In the genomic region with DNA sequence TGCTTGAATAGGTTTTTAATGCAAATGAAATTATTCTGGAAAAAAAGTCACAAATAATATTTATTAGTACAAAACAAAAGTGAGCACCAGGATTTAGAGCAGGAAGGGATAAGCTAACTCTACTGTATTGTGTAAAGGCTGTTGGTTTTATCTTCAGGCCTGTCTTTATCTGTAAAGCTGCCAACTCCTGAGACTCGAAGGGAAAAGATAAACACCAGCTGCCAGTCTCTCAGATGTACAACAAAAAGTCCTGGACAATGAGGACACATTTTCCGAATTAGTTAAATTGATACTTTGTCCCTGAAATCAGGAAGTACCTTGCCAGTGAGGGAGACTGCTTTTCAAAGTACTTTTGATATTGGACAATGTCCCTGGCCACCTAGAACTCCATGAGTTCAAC, we compare ENCODE assay signal across 16 cellular contexts. TPM values are rescaled to one million over a fixed set of nuclear protein-coding genes. Genes with fewer than 3 reads are reported as not detected.
A peak's percentile ranks its signal among the peaks of the same experiment; 100 is the strongest.
DNase-seq lines count a peak whose midpoint lies in the region; ATAC-seq, FAIRE-seq and TF ChIP-seq lines count a peak whose summit lies in the region.
"Had no signal": no experiment of that assay in that cellular context is flagged by ENCODE, and none has a peak within 500 bp of the region (broad histone marks: within the 10 kb centered on the region; RNA-seq: fewer than 3 reads in every experiment).

No MANE protein-coding gene starts in this region.

- peaks cover 28% of the 10 kb centered on the region for H3K4me1 Mint-ChIP-seq in activated naive CD8-positive, alpha-beta T cell (ENCODE audit: low read depth)
- H3K4me1 Mint-ChIP-seq in activated naive CD8-positive, alpha-beta T cell treated with anti-CD3 and anti-CD28 coated beads, Interleukin-2, amount 50 U/mL, for 24 hours = peaks cover 19% of the 10 kb centered on the region

- no peak overlapping the region for H3K4me3 Mint-ChIP-seq in activated naive CD8-positive, alpha-beta T cell
- no peak overlapping the region for H3K4me3 Mint-ChIP-seq in activated naive CD8-positive, alpha-beta T cell treated with anti-CD3 and anti-CD28 coated beads, Interleukin-2, amount 50 U/mL, for 24 hours
- H3K4me3 Mint-ChIP-seq: activated CD4-positive, alpha-beta memory T cell treated with anti-CD3 and anti-CD28 coated beads for 36 hours had no signal

- no peaks in the 10 kb centered on the region for H3K9me3 ChIP-seq in testis
- H3K9me3 ChIP-seq in OCI-LY7 (ENCODE audit: low read length) = no peaks in the 10 kb centered on the region
- no peaks in the 10 kb centered on the region for H3K9me3 ChIP-seq in kidney (ENCODE audit: control insufficient read depth in 1 of 2, low read length in 2 of 2)

- TF ChIP-seq POLR2A in testis (IDR thresholded peaks at IDR 0.05) = no peak

- TF ChIP-seq CTCF in fibroblast of the aortic adventitia (IDR thresholded peaks at IDR 0.05; ENCODE audit: insufficient read depth, low read length) = no peak
- TF ChIP-seq CTCF in testis (IDR thresholded peaks at IDR 0.05) = no peak
- no peak for TF ChIP-seq CTCF in OCI-LY7 (conservative IDR thresholded peaks at IDR 0.05; ENCODE audit: low read length)
- TF ChIP-seq CTCF in kidney (IDR thresholded peaks at IDR 0.05; ENCODE audit: borderline replicate concordance, extremely low read depth, insufficient read depth) = no peak

- CTCF ChIA-PET in OCI-LY7 (lab: Charles Lee; ENCODE audit: unreplicated experiment) = no interaction called here

- peak overlapping the region; percentile 11 for H3K27ac Mint-ChIP-seq in activated naive CD8-positive, alpha-beta T cell
- H3K27ac Mint-ChIP-seq in activated naive CD8-positive, alpha-beta T cell treated with anti-CD3 and anti-CD28 coated beads, Interleukin-2, amount 50 U/mL, for 24 hours = no peak overlapping the region
- H3K27ac Mint-ChIP-seq: activated CD4-positive, alpha-beta memory T cell treated with anti-CD3 and anti-CD28 coated beads for 36 hours had no signal

- intact Hi-C loops in testis (cut with DNase I; ENCODE audit: low total_unique reads) (no loop called here), OCI-LY7 (cut with micrococcal nuclease; ENCODE audit: unreplicated experiment) (no loop called here), kidney (cut with DNase I) (no loop called here)

- H3K27ac ChIP-seq in testis (peak overlapping the region in 1 of 2 donors; percentile 7), OCI-LY7 (ENCODE audit: low read depth, low read length, poor library complexity, severe bottlenecking) (no peak overlapping the region), kidney (ENCODE audit: low read depth in 2 of 2, low read length in 2 of 2) (no peak overlapping the region)
- H3K27ac ChIP-seq: KMS-11, RWPE1 had no signal

- peaks cover 14% of the 10 kb centered on the region for H3K36me3 Mint-ChIP-seq in activated naive CD8-positive, alpha-beta T cell
- peaks cover 16% of the 10 kb centered on the region for H3K36me3 Mint-ChIP-seq in activated naive CD8-positive, alpha-beta T cell treated with anti-CD3 and anti-CD28 coated beads, Interleukin-2, amount 50 U/mL, for 24 hours (ENCODE audit: low read depth)

- H3K79me2 ChIP-seq in OCI-LY7 (ENCODE audit: insufficient read depth, low read depth, low read length) = no peaks in the 10 kb centered on the region

- 25 to 33% methylated on average over 2 of the region's 2 CpGs for WGBS in testis, 2 donors

- H3K4me1 ChIP-seq in testis = no peaks in the 10 kb centered on the region
- no peaks in the 10 kb centered on the region for H3K4me1 ChIP-seq in OCI-LY7 (ENCODE audit: insufficient read depth, low read length, poor library complexity, severe bottlenecking)
- H3K4me1 ChIP-seq in kidney (ENCODE audit: control insufficient read depth in 1 of 2, insufficient read depth in 1 of 2, low read depth in 1 of 2, low read length in 2 of 2) = no peaks in the 10 kb centered on the region

- FAIRE-seq in kidney (lab: Jason Lieb, UNC) = no peak

- H3K4me2 ChIP-seq in OCI-LY7 (ENCODE audit: low read length) = no peak overlapping the region
- H3K4me2 ChIP-seq: KMS-11 had no signal

- H3K36me3 ChIP-seq in testis (ENCODE audit: low read depth, missing control alignments) = no peaks in the 10 kb centered on the region
- H3K36me3 ChIP-seq in OCI-LY7 (ENCODE audit: insufficient read depth, low read length) = no peaks in the 10 kb centered on the region
- peaks cover 2 to 4% of the 10 kb centered on the region in 2 donors for H3K36me3 ChIP-seq in kidney (ENCODE audit: control insufficient read depth in 1 of 2, insufficient read depth in 2 of 2, low read length in 2 of 2)

- no peaks in the 10 kb centered on the region for H3K9me2 ChIP-seq in OCI-LY7 (ENCODE audit: insufficient read depth, low read length)

- BruUV-seq in OCI-LY7 (replicated peaks; lab: Mats Ljungman, UMichigan) = no TSS peak

- H3K4me3 ChIP-seq in fibroblast of the aortic adventitia (ENCODE audit: low read depth, low read length) (no peak overlapping the region), testis (no peak overlapping the region), OCI-LY7 (ENCODE audit: low read depth, low read length, poor library complexity, severe bottlenecking) (no peak overlapping the region), kidney (ENCODE audit: low read length in 2 of 2) (no peak overlapping the region)

- no peak overlapping the region for H2AFZ ChIP-seq in OCI-LY7 (ENCODE audit: low read length)

- no peak overlapping the region for H3K9ac ChIP-seq in kidney (ENCODE audit: low read length in 2 of 2)
- H3K9ac ChIP-seq: KMS-11 had no signal

- no peak for ATAC-seq in activated naive CD8-positive, alpha-beta T cell treated with anti-CD3 and anti-CD28 coated beads, Interleukin-2, amount 50 U/mL, for 24 hours
- no peak for ATAC-seq in GM19351 (IDR thresholded peaks at IDR 0.05; ENCODE audit: unreplicated experiment)

- no peaks in the 10 kb centered on the region for H4K20me1 ChIP-seq in OCI-LY7 (ENCODE audit: insufficient read depth, low read length)

- POLR2A ChIA-PET in OCI-LY7 (lab: Charles Lee) = interaction anchor here (0.6 to 1.0 kb wide), 3 partner anchors 194 to 489 kb away, joined by 3 to 4 read pairs (median 3); no protein-coding TSS in a partner anchor

- no peak for DNase-seq in activated naive CD8-positive, alpha-beta T cell treated with anti-CD3 and anti-CD28 coated beads, Interleukin-2, amount 50 U/mL, for 24 hours
- peak; percentile 9 for DNase-seq in NCI-H774 (lab: John Stamatoyannopoulos, UW)
- peak; percentile 55 for DNase-seq in fibroblast of the aortic adventitia (ENCODE audit: low read depth)
- peak; percentile 44 for DNase-seq in testis
- DNase-seq in OCI-LY7 (ENCODE audit: low spot score) = no peak
- no peak for DNase-seq in kidney
- DNase-seq: activated CD4-positive, alpha-beta memory T cell treated with anti-CD3 and anti-CD28 coated beads for 36 hours; activated effector memory CD4-positive, alpha-beta T cell treated with Interleukin-2 at 50 U/mL for 16 hours; Calu3; mammary epithelial cell; NCI-H510A; trophoblast cell had no signal

- H3K9me3 Mint-ChIP-seq in activated naive CD8-positive, alpha-beta T cell (ENCODE audit: low read depth) = no peaks in the 10 kb centered on the region
- H3K9me3 Mint-ChIP-seq in activated naive CD8-positive, alpha-beta T cell treated with anti-CD3 and anti-CD28 coated beads, Interleukin-2, amount 50 U/mL, for 24 hours = no peaks in the 10 kb centered on the region
- H3K9me3 Mint-ChIP-seq: activated CD4-positive, alpha-beta memory T cell treated with anti-CD3 and anti-CD28 coated beads for 36 hours had no signal

- no peaks in the 10 kb centered on the region for H3K27me3 Mint-ChIP-seq in activated naive CD8-positive, alpha-beta T cell
- H3K27me3 Mint-ChIP-seq in activated naive CD8-positive, alpha-beta T cell treated with anti-CD3 and anti-CD28 coated beads, Interleukin-2, amount 50 U/mL, for 24 hours = no peaks in the 10 kb centered on the region
- H3K27me3 Mint-ChIP-seq: activated CD4-positive, alpha-beta memory T cell treated with anti-CD3 and anti-CD28 coated beads for 36 hours had no signal

- H3K27me3 ChIP-seq in testis = no peaks in the 10 kb centered on the region

RNA-seq across cellular contexts. Expression of a gene that starts 8.8 kb away (rescaled TPM):
- total RNA-seq in fibroblast of the aortic adventitia (ENCODE audit: low replicate concordance) (24.8 and 49.0 TPM in 2 replicates), testis (10 to 100 TPM; 22.2 to 26.5 TPM), OCI-LY7 (2022) (not detected in 2 replicates), kidney (31.6 TPM)
- polyA plus RNA-seq in testis (ENCODE audit: insufficient read depth, low read depth, low replicate concordance) (5.3 TPM), kidney (ENCODE audit: insufficient read depth, low read depth, low replicate concordance) (6.4 TPM)
- not detected in 2 replicates for total RNA-seq in OCI-LY7 (2014; rRNA removed; shearing (Covaris generic))

Comparison
In these comparisons a context has a peak if more than half of its experiments do, and no peak if none do; other contexts are left out.
1. DNase-seq: peak in NCI-H774 (single experiment), fibroblast of the aortic adventitia (single experiment) and testis (single experiment); none in activated naive CD8-positive, alpha-beta T cell treated with anti-CD3 and anti-CD28 coated beads, Interleukin-2, amount 50 U/mL, for 24 hours (single experiment), OCI-LY7 (single experiment) and kidney (single experiment).
2. RNA of a gene that starts 8.8 kb away (total RNA-seq): 31.6 TPM in kidney (single experiment), 22.2 to 26.5 TPM in testis and 24.8 to 49.0 TPM in fibroblast of the aortic adventitia; not detected in OCI-LY7; every median in the first group is over 10 times any median in the second.